In the genomic region with DNA sequence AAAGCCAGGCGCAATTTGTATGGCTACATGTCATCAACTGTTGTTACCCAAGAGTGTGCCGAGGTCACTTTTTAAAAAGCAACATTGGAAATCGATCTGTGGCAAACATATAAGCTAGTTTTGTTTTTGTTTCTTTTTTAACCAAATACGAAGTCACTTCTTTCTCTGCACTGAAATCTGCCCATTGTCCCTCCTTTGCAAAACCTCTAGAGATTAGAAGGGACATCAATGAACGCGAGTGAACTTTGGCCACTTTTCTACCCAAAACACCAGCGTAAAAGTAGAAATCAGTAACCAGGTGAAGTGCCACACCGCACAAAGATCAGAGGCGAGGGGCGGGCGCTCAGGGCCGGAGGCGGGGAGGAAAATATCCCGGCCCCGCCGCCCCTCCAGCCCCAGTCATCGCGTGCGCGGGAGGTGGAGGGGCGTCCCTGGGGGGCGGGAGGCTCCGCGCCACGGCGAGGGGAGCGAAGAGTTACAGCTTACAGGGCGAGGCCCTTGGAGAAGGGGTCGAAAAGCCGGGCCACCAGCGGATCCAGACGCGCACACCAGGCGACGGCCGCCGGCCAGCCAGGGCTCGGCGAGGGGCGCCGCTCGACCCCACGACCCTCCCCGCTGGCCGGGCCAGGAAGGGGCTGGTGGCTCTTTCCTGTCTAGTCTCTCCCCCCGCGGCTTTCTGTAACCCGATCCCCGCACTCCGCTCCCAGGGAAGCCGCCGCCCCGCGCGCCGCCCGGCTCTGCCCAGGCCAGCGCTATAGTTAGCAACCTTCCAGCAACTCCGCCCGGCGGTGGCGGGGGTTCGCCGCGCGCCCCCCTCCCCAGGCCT, we compare ENCODE assay signal across 1 cellular context.
TF ChIP-seq lines count a peak whose summit lies in the region.

No MANE protein-coding gene starts in this region.

TF ChIP-seq in HepG2, 621 proteins besides CTCF, POLR2A, EP300 and RAD21 (continued from another document and continues in another):
- TF ChIP-seq, protein P1, sequence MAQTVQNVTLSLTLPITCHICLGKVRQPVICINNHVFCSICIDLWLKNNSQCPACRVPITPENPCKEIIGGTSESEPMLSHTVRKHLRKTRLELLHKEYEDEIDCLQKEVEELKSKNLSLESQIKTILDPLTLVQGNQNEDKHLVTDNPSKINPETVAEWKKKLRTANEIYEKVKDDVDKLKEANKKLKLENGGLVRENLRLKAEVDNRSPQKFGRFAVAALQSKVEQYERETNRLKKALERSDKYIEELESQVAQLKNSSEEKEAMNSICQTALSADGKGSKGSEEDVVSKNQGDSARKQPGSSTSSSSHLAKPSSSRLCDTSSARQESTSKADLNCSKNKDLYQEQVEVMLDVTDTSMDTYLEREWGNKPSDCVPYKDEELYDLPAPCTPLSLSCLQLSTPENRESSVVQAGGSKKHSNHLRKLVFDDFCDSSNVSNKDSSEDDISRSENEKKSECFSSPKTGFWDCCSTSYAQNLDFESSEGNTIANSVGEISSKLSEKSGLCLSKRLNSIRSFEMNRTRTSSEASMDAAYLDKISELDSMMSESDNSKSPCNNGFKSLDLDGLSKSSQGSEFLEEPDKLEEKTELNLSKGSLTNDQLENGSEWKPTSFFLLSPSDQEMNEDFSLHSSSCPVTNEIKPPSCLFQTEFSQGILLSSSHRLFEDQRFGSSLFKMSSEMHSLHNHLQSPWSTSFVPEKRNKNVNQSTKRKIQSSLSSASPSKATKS (CRISPR knock-in tag; IDR thresholded peaks at IDR 0.05), result no peak
- TF ChIP-seq TP53 (CRISPR knock-in tag; conservative IDR thresholded peaks at IDR 0.05) (0 out of 2 replicates have a peak, but pooled peaks have one; percentile 32), ZSCAN30 (CRISPR knock-in tag; IDR thresholded peaks at IDR 0.05) (0 out of 2 replicates have a peak, but pooled peaks have one; percentile 81), ZNF180 (CRISPR knock-in tag; IDR thresholded peaks at IDR 0.05; ENCODE audit: borderline replicate concordance, low read depth) (no peak), FOXK2 (IDR thresholded peaks at IDR 0.05) (peak; percentile 90), HNRNPUL1 (IDR thresholded peaks at IDR 0.05; ENCODE audit: low read depth, low read length) (peak; percentile 71), ZNF431 (CRISPR knock-in tag; IDR thresholded peaks at IDR 0.05; ENCODE audit: borderline replicate concordance, low read depth) (peak; percentile 59; the same call in 1 of the 2 replicates), PAWR (CRISPR knock-in tag; IDR thresholded peaks at IDR 0.05; ENCODE audit: borderline replicate concordance) (no peak), ZNF776 (CRISPR knock-in tag; IDR thresholded peaks at IDR 0.05) (no peak; the same call in 1 of the 2 replicates), ZIK1 (CRISPR knock-in tag; IDR thresholded peaks at IDR 0.05; ENCODE audit: borderline replicate concordance, low read depth) (no peak; the same call in 1 of the 2 replicates), KDM2A (CRISPR knock-in tag; IDR thresholded peaks at IDR 0.05; ENCODE audit: borderline replicate concordance, low read depth) (peak; percentile 88), TAF1 (CRISPR knock-in tag; IDR thresholded peaks at IDR 0.05) (peak; percentile 94), ZNF589 (CRISPR knock-in tag; conservative IDR thresholded peaks at IDR 0.05) (peak; percentile 44; the same call in 1 of the 2 replicates), PHF5A (CRISPR knock-in tag; IDR thresholded peaks at IDR 0.05; ENCODE audit: low read depth, unreplicated experiment) (peak; percentile 74), MATR3 (CRISPR knock-in tag; IDR thresholded peaks at IDR 0.05) (no peak), AHR (CRISPR knock-in tag; IDR thresholded peaks at IDR 0.05) (peak; percentile 79; the same call in 1 of the 2 replicates), CENPT (CRISPR knock-in tag; IDR thresholded peaks at IDR 0.05; ENCODE audit: low read depth) (no peak), FOSL1 (CRISPR knock-in tag; IDR thresholded peaks at IDR 0.05; ENCODE audit: borderline replicate concordance) (no peak), ZNF292 (CRISPR knock-in tag; IDR thresholded peaks at IDR 0.05; ENCODE audit: borderline replicate concordance, low read depth) (no peak), STAT5B (CRISPR knock-in tag; IDR thresholded peaks at IDR 0.05) (no peak), ZNF773 (CRISPR knock-in tag; IDR thresholded peaks at IDR 0.05; ENCODE audit: borderline replicate concordance) (peak; percentile 76; the same call in 1 of the 2 replicates), EED (CRISPR knock-in tag; IDR thresholded peaks at IDR 0.05) (no peak), ZNF484 (CRISPR knock-in tag; IDR thresholded peaks at IDR 0.05; ENCODE audit: borderline replicate concordance, low read depth) (no peak), ETV5 (CRISPR knock-in tag; IDR thresholded peaks at IDR 0.05; ENCODE audit: borderline replicate concordance) (peak; percentile 60), SMC3 (IDR thresholded peaks at IDR 0.05; ENCODE audit: low read length) (peak; percentile 27; the same call in 1 of the 2 replicates), ZFP1 (CRISPR knock-in tag; IDR thresholded peaks at IDR 0.05) (peak; percentile 62; the same call in 1 of the 2 replicates), NFKBIZ (CRISPR knock-in tag; IDR thresholded peaks at IDR 0.05) (peak; percentile 56), ZNF775 (CRISPR knock-in tag; IDR thresholded peaks at IDR 0.05; ENCODE audit: borderline replicate concordance) (0 out of 2 replicates have a peak, but pooled peaks have one; percentile 44), ZSCAN9 (CRISPR knock-in tag; IDR thresholded peaks at IDR 0.05; ENCODE audit: borderline replicate concordance) (peak; percentile 87; the same call in 1 of the 2 replicates), MED8 (CRISPR knock-in tag; IDR thresholded peaks at IDR 0.05; ENCODE audit: insufficient replicate concordance) (peak; percentile 54)
- TF ChIP-seq, protein P2, sequence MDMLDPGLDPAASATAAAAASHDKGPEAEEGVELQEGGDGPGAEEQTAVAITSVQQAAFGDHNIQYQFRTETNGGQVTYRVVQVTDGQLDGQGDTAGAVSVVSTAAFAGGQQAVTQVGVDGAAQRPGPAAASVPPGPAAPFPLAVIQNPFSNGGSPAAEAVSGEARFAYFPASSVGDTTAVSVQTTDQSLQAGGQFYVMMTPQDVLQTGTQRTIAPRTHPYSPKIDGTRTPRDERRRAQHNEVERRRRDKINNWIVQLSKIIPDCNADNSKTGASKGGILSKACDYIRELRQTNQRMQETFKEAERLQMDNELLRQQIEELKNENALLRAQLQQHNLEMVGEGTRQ (IDR thresholded peaks at IDR 0.05; ENCODE audit: low read depth, low read length), result no peak
- TF ChIP-seq, protein P2 (CRISPR knock-in tag; IDR thresholded peaks at IDR 0.05; ENCODE audit: borderline replicate concordance), result 0 out of 2 replicates have a peak, but pooled peaks have one; percentile 46
- TF ChIP-seq, protein P3, sequence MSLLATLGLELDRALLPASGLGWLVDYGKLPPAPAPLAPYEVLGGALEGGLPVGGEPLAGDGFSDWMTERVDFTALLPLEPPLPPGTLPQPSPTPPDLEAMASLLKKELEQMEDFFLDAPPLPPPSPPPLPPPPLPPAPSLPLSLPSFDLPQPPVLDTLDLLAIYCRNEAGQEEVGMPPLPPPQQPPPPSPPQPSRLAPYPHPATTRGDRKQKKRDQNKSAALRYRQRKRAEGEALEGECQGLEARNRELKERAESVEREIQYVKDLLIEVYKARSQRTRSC (CRISPR knock-in tag; IDR thresholded peaks at IDR 0.05; ENCODE audit: low read depth), result no peak
- TF ChIP-seq, protein P4, sequence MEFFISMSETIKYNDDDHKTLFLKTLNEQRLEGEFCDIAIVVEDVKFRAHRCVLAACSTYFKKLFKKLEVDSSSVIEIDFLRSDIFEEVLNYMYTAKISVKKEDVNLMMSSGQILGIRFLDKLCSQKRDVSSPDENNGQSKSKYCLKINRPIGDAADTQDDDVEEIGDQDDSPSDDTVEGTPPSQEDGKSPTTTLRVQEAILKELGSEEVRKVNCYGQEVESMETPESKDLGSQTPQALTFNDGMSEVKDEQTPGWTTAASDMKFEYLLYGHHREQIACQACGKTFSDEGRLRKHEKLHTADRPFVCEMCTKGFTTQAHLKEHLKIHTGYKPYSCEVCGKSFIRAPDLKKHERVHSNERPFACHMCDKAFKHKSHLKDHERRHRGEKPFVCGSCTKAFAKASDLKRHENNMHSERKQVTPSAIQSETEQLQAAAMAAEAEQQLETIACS (CRISPR knock-in tag; IDR thresholded peaks at IDR 0.05), result peak; percentile 40; the same call in 1 of the 2 replicates
- TF ChIP-seq, protein P5, sequence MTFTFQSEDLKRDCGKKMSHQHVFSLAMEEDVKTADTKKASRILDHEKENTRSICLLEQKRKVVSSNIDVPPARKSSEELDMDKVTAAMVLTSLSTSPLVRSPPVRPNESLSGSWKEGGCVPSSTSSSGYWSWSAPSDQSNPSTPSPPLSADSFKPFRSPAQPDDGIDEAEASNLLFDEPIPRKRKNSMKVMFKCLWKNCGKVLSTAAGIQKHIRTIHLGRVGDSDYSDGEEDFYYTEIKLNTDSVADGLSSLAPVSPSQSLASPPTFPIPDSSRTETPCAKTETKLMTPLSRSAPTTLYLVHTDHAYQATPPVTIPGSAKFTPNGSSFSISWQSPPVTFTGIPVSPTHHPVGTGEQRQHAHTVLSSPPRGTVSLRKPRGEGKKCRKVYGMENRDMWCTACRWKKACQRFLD (CRISPR knock-in tag; IDR thresholded peaks at IDR 0.05; ENCODE audit: borderline replicate concordance), result no peak
- TF ChIP-seq, protein P6, sequence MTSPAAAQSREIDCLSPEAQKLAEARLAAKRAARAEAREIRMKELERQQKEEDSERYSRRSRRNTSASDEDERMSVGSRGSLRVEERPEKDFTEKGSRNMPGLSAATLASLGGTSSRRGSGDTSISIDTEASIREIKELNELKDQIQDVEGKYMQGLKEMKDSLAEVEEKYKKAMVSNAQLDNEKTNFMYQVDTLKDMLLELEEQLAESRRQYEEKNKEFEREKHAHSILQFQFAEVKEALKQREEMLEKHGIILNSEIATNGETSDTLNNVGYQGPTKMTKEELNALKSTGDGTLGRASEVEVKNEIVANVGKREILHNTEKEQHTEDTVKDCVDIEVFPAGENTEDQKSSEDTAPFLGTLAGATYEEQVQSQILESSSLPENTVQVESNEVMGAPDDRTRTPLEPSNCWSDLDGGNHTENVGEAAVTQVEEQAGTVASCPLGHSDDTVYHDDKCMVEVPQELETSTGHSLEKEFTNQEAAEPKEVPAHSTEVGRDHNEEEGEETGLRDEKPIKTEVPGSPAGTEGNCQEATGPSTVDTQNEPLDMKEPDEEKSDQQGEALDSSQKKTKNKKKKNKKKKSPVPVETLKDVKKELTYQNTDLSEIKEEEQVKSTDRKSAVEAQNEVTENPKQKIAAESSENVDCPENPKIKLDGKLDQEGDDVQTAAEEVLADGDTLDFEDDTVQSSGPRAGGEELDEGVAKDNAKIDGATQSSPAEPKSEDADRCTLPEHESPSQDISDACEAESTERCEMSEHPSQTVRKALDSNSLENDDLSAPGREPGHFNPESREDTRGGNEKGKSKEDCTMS (CRISPR knock-in tag; conservative IDR thresholded peaks at IDR 0.05), result no peak
- TF ChIP-seq, protein P7, sequence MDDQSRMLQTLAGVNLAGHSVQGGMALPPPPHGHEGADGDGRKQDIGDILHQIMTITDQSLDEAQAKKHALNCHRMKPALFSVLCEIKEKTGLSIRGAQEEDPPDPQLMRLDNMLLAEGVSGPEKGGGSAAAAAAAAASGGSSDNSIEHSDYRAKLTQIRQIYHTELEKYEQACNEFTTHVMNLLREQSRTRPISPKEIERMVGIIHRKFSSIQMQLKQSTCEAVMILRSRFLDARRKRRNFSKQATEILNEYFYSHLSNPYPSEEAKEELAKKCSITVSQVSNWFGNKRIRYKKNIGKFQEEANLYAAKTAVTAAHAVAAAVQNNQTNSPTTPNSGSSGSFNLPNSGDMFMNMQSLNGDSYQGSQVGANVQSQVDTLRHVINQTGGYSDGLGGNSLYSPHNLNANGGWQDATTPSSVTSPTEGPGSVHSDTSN (CRISPR knock-in tag; IDR thresholded peaks at IDR 0.05; ENCODE audit: borderline replicate concordance), result peak; percentile 49; the same call in 1 of the 2 replicates
- TF ChIP-seq, protein P8, sequence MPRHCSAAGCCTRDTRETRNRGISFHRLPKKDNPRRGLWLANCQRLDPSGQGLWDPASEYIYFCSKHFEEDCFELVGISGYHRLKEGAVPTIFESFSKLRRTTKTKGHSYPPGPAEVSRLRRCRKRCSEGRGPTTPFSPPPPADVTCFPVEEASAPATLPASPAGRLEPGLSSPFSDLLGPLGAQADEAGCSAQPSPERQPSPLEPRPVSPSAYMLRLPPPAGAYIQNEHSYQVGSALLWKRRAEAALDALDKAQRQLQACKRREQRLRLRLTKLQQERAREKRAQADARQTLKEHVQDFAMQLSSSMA (CRISPR knock-in tag; IDR thresholded peaks at IDR 0.05), result peak; percentile 14; the same call in 1 of the 2 replicates
- TF ChIP-seq, protein P9, sequence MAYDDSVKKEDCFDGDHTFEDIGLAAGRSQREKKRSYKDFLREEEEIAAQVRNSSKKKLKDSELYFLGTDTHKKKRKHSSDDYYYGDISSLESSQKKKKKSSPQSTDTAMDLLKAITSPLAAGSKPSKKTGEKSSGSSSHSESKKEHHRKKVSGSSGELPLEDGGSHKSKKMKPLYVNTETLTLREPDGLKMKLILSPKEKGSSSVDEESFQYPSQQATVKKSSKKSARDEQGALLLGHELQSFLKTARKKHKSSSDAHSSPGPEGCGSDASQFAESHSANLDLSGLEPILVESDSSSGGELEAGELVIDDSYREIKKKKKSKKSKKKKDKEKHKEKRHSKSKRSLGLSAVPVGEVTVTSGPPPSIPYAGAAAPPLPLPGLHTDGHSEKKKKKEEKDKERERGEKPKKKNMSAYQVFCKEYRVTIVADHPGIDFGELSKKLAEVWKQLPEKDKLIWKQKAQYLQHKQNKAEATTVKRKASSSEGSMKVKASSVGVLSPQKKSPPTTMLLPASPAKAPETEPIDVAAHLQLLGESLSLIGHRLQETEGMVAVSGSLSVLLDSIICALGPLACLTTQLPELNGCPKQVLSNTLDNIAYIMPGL (CRISPR knock-in tag; IDR thresholded peaks at IDR 0.05; ENCODE audit: borderline replicate concordance in 1 of 2, low read depth in 1 of 2), result peak; percentile 38 to 83
- TF ChIP-seq, protein P10, sequence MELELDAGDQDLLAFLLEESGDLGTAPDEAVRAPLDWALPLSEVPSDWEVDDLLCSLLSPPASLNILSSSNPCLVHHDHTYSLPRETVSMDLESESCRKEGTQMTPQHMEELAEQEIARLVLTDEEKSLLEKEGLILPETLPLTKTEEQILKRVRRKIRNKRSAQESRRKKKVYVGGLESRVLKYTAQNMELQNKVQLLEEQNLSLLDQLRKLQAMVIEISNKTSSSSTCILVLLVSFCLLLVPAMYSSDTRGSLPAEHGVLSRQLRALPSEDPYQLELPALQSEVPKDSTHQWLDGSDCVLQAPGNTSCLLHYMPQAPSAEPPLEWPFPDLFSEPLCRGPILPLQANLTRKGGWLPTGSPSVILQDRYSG (CRISPR knock-in tag; IDR thresholded peaks at IDR 0.05), result peak; percentile 62; the same call in 1 of the 2 replicates
- TF ChIP-seq, protein P11, sequence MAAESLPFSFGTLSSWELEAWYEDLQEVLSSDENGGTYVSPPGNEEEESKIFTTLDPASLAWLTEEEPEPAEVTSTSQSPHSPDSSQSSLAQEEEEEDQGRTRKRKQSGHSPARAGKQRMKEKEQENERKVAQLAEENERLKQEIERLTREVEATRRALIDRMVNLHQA (CRISPR knock-in tag; IDR thresholded peaks at IDR 0.05), result no peak; the same call in 1 of the 2 replicates
